In genomic region chr3:143873553-143873952, GRCh38 we compare ENCODE assay signal across 1 cellular context. TPM values are rescaled to one million over a fixed set of nuclear protein-coding genes. Genes with fewer than 3 reads are reported as not detected.
"Had no signal": no experiment of that assay in that cellular context is flagged by ENCODE, and none has a peak within 500 bp of the region (broad histone marks: within the 10 kb centered on the region; RNA-seq: fewer than 3 reads in every experiment).

No MANE protein-coding gene starts in this region.

RNA-seq across cellular contexts. Expression of gene SLC9A9, which starts 25.3 kb away (rescaled TPM):
- total RNA-seq: HT-29 had no signal
